Comparison of ENCODE assay signal across 7 cellular contexts in the genomic region with DNA sequence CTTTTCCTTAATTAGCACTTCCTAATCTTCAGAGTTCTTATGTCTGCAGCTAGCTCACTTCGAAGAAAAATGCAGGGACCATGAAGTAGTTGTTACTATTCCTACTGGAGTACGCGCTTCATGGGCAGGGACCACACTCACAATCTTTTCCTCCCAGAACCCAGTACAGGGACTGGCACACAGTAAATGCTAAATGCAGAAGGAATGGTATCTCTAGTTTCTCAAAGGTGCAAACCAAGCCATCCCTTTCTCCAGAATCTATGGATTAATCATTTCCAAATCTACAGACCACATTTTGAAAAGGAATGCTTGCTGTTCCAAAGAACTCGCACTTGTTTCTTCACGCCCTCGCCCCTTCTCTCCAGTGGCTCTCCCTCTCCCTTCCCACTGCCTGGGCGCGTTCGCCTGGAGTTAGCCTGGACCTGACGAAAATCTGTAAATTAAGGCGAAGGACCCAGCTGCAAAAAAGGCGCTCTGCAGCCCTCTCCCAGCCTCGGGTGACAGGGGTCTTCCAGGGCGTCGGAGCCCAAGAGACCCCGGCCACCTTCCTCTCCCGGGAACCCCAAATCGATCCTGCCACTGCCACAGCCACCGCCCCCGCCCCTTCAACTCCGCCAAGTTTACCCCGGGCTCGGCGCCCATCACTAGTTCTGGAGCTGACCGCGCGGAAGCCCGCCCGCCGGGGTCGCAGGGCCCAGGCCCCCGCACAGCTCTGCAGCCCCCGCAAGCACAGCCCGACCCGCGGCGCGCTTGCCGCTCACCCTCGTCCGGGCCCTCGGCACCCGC. TPM values are rescaled to one million over a fixed set of nuclear protein-coding genes. Genes with fewer than 3 reads are reported as not detected.
A peak's percentile ranks its signal among the peaks of the same experiment; 100 is the strongest.
DNase-seq lines count a peak whose midpoint lies in the region; ATAC-seq and TF ChIP-seq lines count a peak whose summit lies in the region.

No MANE protein-coding gene starts in this region.

- H3K4me2 ChIP-seq in OCI-LY1 (ENCODE audit: low read length) = peak overlapping the region; percentile 87

- no peaks in the 10 kb centered on the region for H3K9me3 ChIP-seq in OCI-LY1 (ENCODE audit: low read length)

- H3K27ac ChIP-seq in OCI-LY1 (ENCODE audit: low read depth, low read length, poor library complexity, severe bottlenecking) (peak overlapping the region; percentile 57), dorsolateral prefrontal cortex (peak overlapping the region in 58 of 59 donors; percentile 52 to 95 (median 86))

- H3K4me1 ChIP-seq in OCI-LY1 (ENCODE audit: insufficient read depth, low read length, severe bottlenecking) = peaks cover 38% of the 10 kb centered on the region

- no peaks in the 10 kb centered on the region for H3K9me2 ChIP-seq in OCI-LY1 (ENCODE audit: low read depth, low read length)

- peaks cover 22% of the 10 kb centered on the region for H3K36me3 ChIP-seq in OCI-LY1 (ENCODE audit: insufficient read depth, low read length)

- intact Hi-C loops in dorsolateral prefrontal cortex (cut with DNase I) = loop anchor here (1.0 to 5.0 kb wide), 7 partner anchors 38 to 329 kb away; partner anchors contain the start of genes CUL1 (in 1 of the 2), ZNF425 (in 1 of the 2) and ZNF786 (in 1 of the 2)

- DNase-seq in GM12864 (ENCODE audit: low read depth) = no peak
- peak in 3 of 10 donors; percentile 14 to 28 (median 16) for DNase-seq in dorsolateral prefrontal cortex
- DNase-seq in myocyte (ENCODE audit: low read depth) = peak; percentile 23
- no peak for DNase-seq in NCI-H2196 (lab: John Stamatoyannopoulos, UW; ENCODE audit: unreplicated experiment)
- no peak for DNase-seq in stimulated activated CD4-positive, alpha-beta T cell treated with anti-CD3 and anti-CD28 coated beads, Interleukin-12 subunit alpha, Interleukin-12 subunit beta, amount 100 ng/mL, for 4 hours

- no peak for ATAC-seq in HG03097 (IDR thresholded peaks at IDR 0.05; ENCODE audit: low FRiP score, unreplicated experiment)

- H3K4me3 ChIP-seq in GM12864 (ENCODE audit: low read depth, low read length) (peak overlapping the region; percentile 99), OCI-LY1 (ENCODE audit: low read depth, low read length, poor library complexity, severe bottlenecking) (peak overlapping the region; percentile 80), dorsolateral prefrontal cortex (peak overlapping the region; percentile 68 to 99 (median 87))

- no peaks in the 10 kb centered on the region for H3F3A ChIP-seq in OCI-LY1 (ENCODE audit: insufficient read depth, low read length)

- no peak overlapping the region for H2AFZ ChIP-seq in OCI-LY1 (ENCODE audit: low read length)

- no peaks in the 10 kb centered on the region for H4K20me1 ChIP-seq in OCI-LY1 (ENCODE audit: insufficient read depth, low read length)

- H3K27me3 ChIP-seq in OCI-LY1 (ENCODE audit: insufficient read depth, low read length) (no peaks in the 10 kb centered on the region), dorsolateral prefrontal cortex (no peaks in the 10 kb centered on the region)

- no peak for TF ChIP-seq CTCF in GM12864 (IDR thresholded peaks at IDR 0.05; ENCODE audit: low read depth, low read length, missing control alignments)
- TF ChIP-seq CTCF in OCI-LY1 (IDR thresholded peaks at IDR 0.05; ENCODE audit: low read length) = no peak
- no peak for TF ChIP-seq CTCF in dorsolateral prefrontal cortex (IDR thresholded peaks at IDR 0.05 in 54 of 56, conservative IDR thresholded peaks at IDR 0.05 in 2 of 56; ENCODE audit: low read depth in 1 of 56, partially characterized antibody in 56 of 56)

- peaks cover 46% of the 10 kb centered on the region for H3K79me2 ChIP-seq in OCI-LY1 (ENCODE audit: insufficient read depth, low read length)

- H3K9ac ChIP-seq in OCI-LY1 (ENCODE audit: low read length) = peak overlapping the region; percentile 89

RNA-seq across cellular contexts. Expression of gene PDIA4, which starts 0.6 kb away (rescaled TPM):
- total RNA-seq in dorsolateral prefrontal cortex = 10 to 100 TPM; 17.6 to 81.7 (median 29.7) TPM
- total RNA-seq in myocyte = 193 and 411 TPM in 2 replicates
- 210 TPM for polyA plus RNA-seq in myocyte (2012)
